ENCODE assay signal across 8 cellular contexts in genomic region chr11:76919887-76920746, GRCh38. TPM values are rescaled to one million over a fixed set of nuclear protein-coding genes. Genes with fewer than 3 reads are reported as not detected.
DNase-seq lines count a peak whose midpoint lies in the region; ATAC-seq and TF ChIP-seq lines count a peak whose summit lies in the region.

No MANE protein-coding gene starts in this region.

- no peaks in the 10 kb centered on the region for H3K9me3 ChIP-seq in CD4-positive, CD25-positive, alpha-beta regulatory T cell (ENCODE audit: control insufficient read depth in 2 of 2, low read length in 2 of 2)
- H3K9me3 ChIP-seq in gastroesophageal sphincter: no peaks in the 10 kb centered on the region
- H3K9me3 ChIP-seq in tibial artery: no peaks in the 10 kb centered on the region

- no peaks in the 10 kb centered on the region for H3K27me3 ChIP-seq in CD4-positive, CD25-positive, alpha-beta regulatory T cell (ENCODE audit: control insufficient read depth, insufficient read depth, low read length)
- H3K27me3 ChIP-seq in gastroesophageal sphincter (no peaks in the 10 kb centered on the region), tibial artery (no peaks in the 10 kb centered on the region)

- no peak overlapping the region for H3K27ac ChIP-seq in CD4-positive, CD25-positive, alpha-beta regulatory T cell (ENCODE audit: insufficient read depth, low read length, poor library complexity, severe bottlenecking)
- H3K27ac ChIP-seq in gastroesophageal sphincter: no peak overlapping the region
- no peak overlapping the region for H3K27ac ChIP-seq in tibial artery

- peak; percentile 55 to 62 for ATAC-seq in CD4-positive, CD25-positive, alpha-beta regulatory T cell (ENCODE audit: low read depth in 2 of 2)
- ATAC-seq in GM21515 (IDR thresholded peaks at IDR 0.05; ENCODE audit: unreplicated experiment) (peak; percentile 44), gastroesophageal sphincter (peak; percentile 84), omental fat pad (ENCODE audit: low FRiP score) (peak; percentile 48)

- H3K4me3 ChIP-seq in CD4-positive, CD25-positive, alpha-beta regulatory T cell (ENCODE audit: low read depth, low read length): peak overlapping the region; percentile 67
- no peak overlapping the region for H3K4me3 ChIP-seq in gastroesophageal sphincter
- no peak overlapping the region for H3K4me3 ChIP-seq in tibial artery

- no peak for TF ChIP-seq POLR2A in gastroesophageal sphincter (IDR thresholded peaks at IDR 0.05)

- in situ Hi-C loops in SK-MEL-5 (cut with HindIII; ENCODE audit: low pct_unique_long_range_greater_than_20kb, low sequenced_read_pairs): no loop called here

- peaks cover 4% of the 10 kb centered on the region for H3K36me3 Mint-ChIP-seq in CD4-positive, CD25-positive, alpha-beta regulatory T cell
- no peaks in the 10 kb centered on the region for H3K36me3 Mint-ChIP-seq in activated naive CD4-positive, alpha-beta T cell treated with anti-CD3 and anti-CD28 coated beads for 36 hours (ENCODE audit: low read depth)

- H3K4me1 Mint-ChIP-seq in CD4-positive, CD25-positive, alpha-beta regulatory T cell: peaks cover 1 to 15% (median 7%) of the 10 kb centered on the region in 4 donors
- peaks cover 6% of the 10 kb centered on the region for H3K4me1 Mint-ChIP-seq in activated naive CD4-positive, alpha-beta T cell treated with anti-CD3 and anti-CD28 coated beads for 36 hours (ENCODE audit: low read depth)

- peaks cover 6% of the 10 kb centered on the region for H3K4me1 ChIP-seq in CD4-positive, CD25-positive, alpha-beta regulatory T cell (ENCODE audit: control insufficient read depth, insufficient read depth, low read length, poor library complexity, severe bottlenecking)
- H3K4me1 ChIP-seq in gastroesophageal sphincter: peaks cover 0 to 18% (median 0%) of the 10 kb centered on the region in 3 donors
- H3K4me1 ChIP-seq in tibial artery: peaks cover 0 to 5% (median 2%) of the 10 kb centered on the region in 4 donors

- CTCF ChIA-PET in activated naive CD4-positive, alpha-beta T cell treated with anti-CD3 and anti-CD28 coated beads for 36 hours (lab: Charles Lee): interaction anchor here (0.7 to 7.5 kb wide), 46 partner anchors 8 to 268 kb away, joined by 3 to 137 read pairs (median 5); no protein-coding TSS in a partner anchor

- peak; percentile 33 to 84 (median 72) for DNase-seq in CD4-positive, CD25-positive, alpha-beta regulatory T cell
- DNase-seq in NCI-H1048 (lab: John Stamatoyannopoulos, UW) (peak; percentile 66), SK-MEL-5 (ENCODE audit: low read depth, low spot score) (peak; percentile 83), omental fat pad (ENCODE audit: low spot score) (peak; percentile 37), tibial artery (peak; percentile 81 to 85)
- DNase-seq in activated naive CD4-positive, alpha-beta T cell treated with anti-CD3 and anti-CD28 coated beads for 36 hours: peak; percentile 76

- no peak for TF ChIP-seq EP300 in gastroesophageal sphincter (IDR thresholded peaks at IDR 0.05)

- H3K4me3 Mint-ChIP-seq in CD4-positive, CD25-positive, alpha-beta regulatory T cell: peak overlapping the region; percentile 51 to 75 (median 60)
- H3K4me3 Mint-ChIP-seq in activated naive CD4-positive, alpha-beta T cell treated with anti-CD3 and anti-CD28 coated beads for 36 hours: peak overlapping the region; percentile 52

- H3K27me3 Mint-ChIP-seq in CD4-positive, CD25-positive, alpha-beta regulatory T cell: no peaks in the 10 kb centered on the region
- H3K27me3 Mint-ChIP-seq in activated naive CD4-positive, alpha-beta T cell treated with anti-CD3 and anti-CD28 coated beads for 36 hours (ENCODE audit: low read depth): no peaks in the 10 kb centered on the region

- peaks cover 0 to 2% (median 0%) of the 10 kb centered on the region in 7 donors for H3K9me3 Mint-ChIP-seq in CD4-positive, CD25-positive, alpha-beta regulatory T cell
- H3K9me3 Mint-ChIP-seq in activated naive CD4-positive, alpha-beta T cell treated with anti-CD3 and anti-CD28 coated beads for 36 hours: peaks cover 3% of the 10 kb centered on the region

- intact Hi-C loops in activated naive CD4-positive, alpha-beta T cell treated with anti-CD3 and anti-CD28 coated beads for 36 hours (cut with micrococcal nuclease): loop anchor here (1.0 kb wide), 6 partner anchors 60 to 268 kb away; partner anchors contain the start of gene ACER3
- intact Hi-C loops in tibial artery (cut with DNase I; ENCODE audit: low total_unique reads): loop anchor here (5.0 kb wide), 3 partner anchors 103 to 188 kb away; no protein-coding TSS in a partner anchor

- 33 to 50% methylated on average over 4 to 5 of the region's 7 CpGs for WGBS in gastroesophageal sphincter (ENCODE audit: low coverage in 1 of 2), 2 donors

- H3K36me3 ChIP-seq in CD4-positive, CD25-positive, alpha-beta regulatory T cell (ENCODE audit: control insufficient read depth, insufficient read depth, low read length): no peaks in the 10 kb centered on the region
- H3K36me3 ChIP-seq in gastroesophageal sphincter: no peaks in the 10 kb centered on the region
- H3K36me3 ChIP-seq in tibial artery: no peaks in the 10 kb centered on the region

- H3K27ac Mint-ChIP-seq in CD4-positive, CD25-positive, alpha-beta regulatory T cell: no peak overlapping the region
- no peak overlapping the region for H3K27ac Mint-ChIP-seq in activated naive CD4-positive, alpha-beta T cell treated with anti-CD3 and anti-CD28 coated beads for 36 hours

- peak; percentile 74 to 88 (median 82) for TF ChIP-seq CTCF in gastroesophageal sphincter (IDR thresholded peaks at IDR 0.05)
- peak in 2 of 3 donors; percentile 14 to 36 for TF ChIP-seq CTCF in omental fat pad (IDR thresholded peaks at IDR 0.05)
- peak; percentile 82 to 92 for TF ChIP-seq CTCF in tibial artery (IDR thresholded peaks at IDR 0.05)

RNA-seq across cellular contexts. Expression of gene ACER3, which starts 59.4 kb away (rescaled TPM):
- 11.8 TPM for total RNA-seq in CD4-positive, CD25-positive, alpha-beta regulatory T cell
- 10 to 100 TPM in 1 of 4 donors, 1 to 10 TPM in 3; 2.6 to 10.4 (median 3.8) TPM for polyA plus RNA-seq in CD4-positive, CD25-positive, alpha-beta regulatory T cell
- 8.2 and 11.0 TPM in 2 replicates for total RNA-seq in SK-MEL-5 (2014; rRNA removed; shearing (Covaris generic))
- 5.8 and 13.2 TPM in 2 replicates for polyA plus RNA-seq in SK-MEL-5 (2015; cell fraction: cytosol; rRNA removed)
- polyA plus RNA-seq in SK-MEL-5 (2015; cell fraction: nucleus; rRNA removed): 5.7 and 14.6 TPM in 2 replicates
- 10 to 100 TPM in 1 of 2 experiments, 1 to 10 TPM in 1; 7.6 to 10.0 TPM for total RNA-seq in activated naive CD4-positive, alpha-beta T cell treated with anti-CD3 and anti-CD28 coated beads for 36 hours
- total RNA-seq in gastroesophageal sphincter: 10 to 100 TPM in 3 of 4 donors, 1 to 10 TPM in 1; 9.3 to 25.7 (median 14.2) TPM
- 10 to 100 TPM; 19.0 to 26.6 (median 22.0) TPM for total RNA-seq in omental fat pad

Comparison
In these comparisons a context has a peak if more than half of its experiments do, and no peak if none do; other contexts are left out.
1. CTCF ChIP-seq: peak in every context shown above with its lines; median percentile 87 in tibial artery; 82 in gastroesophageal sphincter; 25 in omental fat pad.